1 cellular context compared by ENCODE assay signal in the genomic region with DNA sequence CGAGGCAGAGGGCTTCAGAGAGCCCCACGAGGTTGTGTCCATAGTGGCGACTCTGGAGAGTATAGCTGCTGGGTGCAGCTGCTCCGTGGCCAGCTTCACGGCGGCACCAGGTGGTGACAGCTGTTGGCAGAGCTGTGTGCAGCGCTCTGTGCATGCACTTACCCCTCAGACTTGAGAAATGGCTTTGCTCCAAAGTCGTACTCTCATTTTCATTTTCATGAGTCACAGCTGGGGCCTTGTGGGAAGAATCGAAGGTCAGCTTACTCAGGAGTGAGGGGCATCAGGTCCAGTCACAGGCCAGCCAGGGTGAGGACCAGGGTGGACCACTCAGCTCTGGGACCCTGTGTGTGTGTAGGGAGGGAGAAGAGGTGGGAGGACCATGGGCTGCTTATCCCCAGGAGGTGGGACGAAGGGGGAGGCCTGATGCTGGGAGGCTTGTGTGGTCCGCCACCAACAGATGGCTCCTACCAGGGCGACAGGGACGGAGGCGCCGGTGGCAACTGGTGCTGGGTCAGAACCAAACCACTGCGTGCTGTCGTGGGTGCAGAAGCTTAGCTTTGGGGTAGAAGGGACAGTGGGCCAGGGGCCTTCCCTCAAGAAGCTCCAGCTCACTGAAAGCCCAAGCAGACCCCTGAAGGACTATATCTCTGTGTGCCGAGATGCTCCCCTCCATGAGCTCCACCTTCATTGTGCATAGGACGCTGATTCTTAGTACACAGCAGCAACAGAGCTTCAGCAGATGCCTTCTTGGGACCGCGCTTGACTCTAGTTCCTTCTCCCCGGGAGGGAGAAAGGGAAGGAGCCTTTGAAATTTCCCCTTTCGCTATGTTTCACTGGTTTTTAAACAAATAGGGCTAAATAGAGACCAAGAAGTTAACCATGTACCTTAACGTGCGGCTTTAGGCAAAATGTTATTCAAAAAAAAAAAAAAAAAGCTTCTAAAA.
A peak's percentile ranks its signal among the peaks of the same experiment; 100 is the strongest.
TF ChIP-seq lines count a peak whose summit lies in the region.

No MANE protein-coding gene starts in this region.

TF ChIP-seq in GM12878, 131 proteins besides CTCF, POLR2A, EP300 and RAD21 (continued from another document and continues in another):
- TF ChIP-seq, protein P1, sequence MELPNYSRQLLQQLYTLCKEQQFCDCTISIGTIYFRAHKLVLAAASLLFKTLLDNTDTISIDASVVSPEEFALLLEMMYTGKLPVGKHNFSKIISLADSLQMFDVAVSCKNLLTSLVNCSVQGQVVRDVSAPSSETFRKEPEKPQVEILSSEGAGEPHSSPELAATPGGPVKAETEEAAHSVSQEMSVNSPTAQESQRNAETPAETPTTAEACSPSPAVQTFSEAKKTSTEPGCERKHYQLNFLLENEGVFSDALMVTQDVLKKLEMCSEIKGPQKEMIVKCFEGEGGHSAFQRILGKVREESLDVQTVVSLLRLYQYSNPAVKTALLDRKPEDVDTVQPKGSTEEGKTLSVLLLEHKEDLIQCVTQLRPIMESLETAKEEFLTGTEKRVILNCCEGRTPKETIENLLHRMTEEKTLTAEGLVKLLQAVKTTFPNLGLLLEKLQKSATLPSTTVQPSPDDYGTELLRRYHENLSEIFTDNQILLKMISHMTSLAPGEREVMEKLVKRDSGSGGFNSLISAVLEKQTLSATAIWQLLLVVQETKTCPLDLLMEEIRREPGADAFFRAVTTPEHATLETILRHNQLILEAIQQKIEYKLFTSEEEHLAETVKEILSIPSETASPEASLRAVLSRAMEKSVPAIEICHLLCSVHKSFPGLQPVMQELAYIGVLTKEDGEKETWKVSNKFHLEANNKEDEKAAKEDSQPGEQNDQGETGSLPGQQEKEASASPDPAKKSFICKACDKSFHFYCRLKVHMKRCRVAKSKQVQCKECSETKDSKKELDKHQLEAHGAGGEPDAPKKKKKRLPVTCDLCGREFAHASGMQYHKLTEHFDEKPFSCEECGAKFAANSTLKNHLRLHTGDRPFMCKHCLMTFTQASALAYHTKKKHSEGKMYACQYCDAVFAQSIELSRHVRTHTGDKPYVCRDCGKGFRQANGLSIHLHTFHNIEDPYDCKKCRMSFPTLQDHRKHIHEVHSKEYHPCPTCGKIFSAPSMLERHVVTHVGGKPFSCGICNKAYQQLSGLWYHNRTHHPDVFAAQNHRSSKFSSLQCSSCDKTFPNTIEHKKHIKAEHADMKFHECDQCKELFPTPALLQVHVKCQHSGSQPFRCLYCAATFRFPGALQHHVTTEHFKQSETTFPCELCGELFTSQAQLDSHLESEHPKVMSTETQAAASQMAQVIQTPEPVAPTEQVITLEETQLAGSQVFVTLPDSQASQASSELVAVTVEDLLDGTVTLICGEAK (IDR thresholded peaks at IDR 0.05; ENCODE audit: borderline replicate concordance): no peak
- TF ChIP-seq GATAD2B (conservative IDR thresholded peaks at IDR 0.05; ENCODE audit: low read depth): peak; percentile 79; the same call in 1 of the 2 replicates
- no peak for TF ChIP-seq RAD51 (IDR thresholded peaks at IDR 0.05)
- TF ChIP-seq, protein P2, sequence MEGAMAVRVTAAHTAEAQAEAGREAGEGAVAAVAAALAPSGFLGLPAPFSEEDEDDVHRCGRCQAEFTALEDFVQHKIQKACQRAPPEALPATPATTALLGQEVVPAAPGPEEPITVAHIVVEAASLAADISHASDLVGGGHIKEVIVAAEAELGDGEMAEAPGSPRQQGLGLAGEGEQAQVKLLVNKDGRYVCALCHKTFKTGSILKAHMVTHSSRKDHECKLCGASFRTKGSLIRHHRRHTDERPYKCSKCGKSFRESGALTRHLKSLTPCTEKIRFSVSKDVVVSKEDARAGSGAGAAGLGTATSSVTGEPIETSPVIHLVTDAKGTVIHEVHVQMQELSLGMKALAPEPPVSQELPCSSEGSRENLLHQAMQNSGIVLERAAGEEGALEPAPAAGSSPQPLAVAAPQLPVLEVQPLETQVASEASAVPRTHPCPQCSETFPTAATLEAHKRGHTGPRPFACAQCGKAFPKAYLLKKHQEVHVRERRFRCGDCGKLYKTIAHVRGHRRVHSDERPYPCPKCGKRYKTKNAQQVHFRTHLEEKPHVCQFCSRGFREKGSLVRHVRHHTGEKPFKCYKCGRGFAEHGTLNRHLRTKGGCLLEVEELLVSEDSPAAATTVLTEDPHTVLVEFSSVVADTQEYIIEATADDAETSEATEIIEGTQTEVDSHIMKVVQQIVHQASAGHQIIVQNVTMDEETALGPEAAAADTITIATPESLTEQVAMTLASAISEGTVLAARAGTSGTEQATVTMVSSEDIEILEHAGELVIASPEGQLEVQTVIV (IDR thresholded peaks at IDR 0.05; ENCODE audit: borderline replicate concordance, partially characterized antibody): no peak
- 0 out of 2 replicates have a peak, but pooled peaks have one; percentile 26 for TF ChIP-seq STAT1 (conservative IDR thresholded peaks at IDR 0.05)
- TF ChIP-seq CHD2 (IDR thresholded peaks at IDR 0.05; ENCODE audit: borderline replicate concordance, low read depth, low read length): peak; percentile 60; the same call in 1 of the 2 replicates
- TF ChIP-seq LARP7 (IDR thresholded peaks at IDR 0.05): peak; percentile 38; the same call in 1 of the 2 replicates
- TF ChIP-seq SUPT20H (IDR thresholded peaks at IDR 0.05; ENCODE audit: borderline replicate concordance, control insufficient read depth, low read depth, low read length): no peak
- TF ChIP-seq TARDBP (IDR thresholded peaks at IDR 0.05; ENCODE audit: borderline replicate concordance): no peak
- no peak for TF ChIP-seq RBBP5 (conservative IDR thresholded peaks at IDR 0.05)
- no peak for TF ChIP-seq SREBF2 (IDR thresholded peaks at IDR 0.05; ENCODE audit: low read length)
- TF ChIP-seq MXI1 (IDR thresholded peaks at IDR 0.05; ENCODE audit: low read depth, low read length): peak; percentile 87
- TF ChIP-seq, protein P3, sequence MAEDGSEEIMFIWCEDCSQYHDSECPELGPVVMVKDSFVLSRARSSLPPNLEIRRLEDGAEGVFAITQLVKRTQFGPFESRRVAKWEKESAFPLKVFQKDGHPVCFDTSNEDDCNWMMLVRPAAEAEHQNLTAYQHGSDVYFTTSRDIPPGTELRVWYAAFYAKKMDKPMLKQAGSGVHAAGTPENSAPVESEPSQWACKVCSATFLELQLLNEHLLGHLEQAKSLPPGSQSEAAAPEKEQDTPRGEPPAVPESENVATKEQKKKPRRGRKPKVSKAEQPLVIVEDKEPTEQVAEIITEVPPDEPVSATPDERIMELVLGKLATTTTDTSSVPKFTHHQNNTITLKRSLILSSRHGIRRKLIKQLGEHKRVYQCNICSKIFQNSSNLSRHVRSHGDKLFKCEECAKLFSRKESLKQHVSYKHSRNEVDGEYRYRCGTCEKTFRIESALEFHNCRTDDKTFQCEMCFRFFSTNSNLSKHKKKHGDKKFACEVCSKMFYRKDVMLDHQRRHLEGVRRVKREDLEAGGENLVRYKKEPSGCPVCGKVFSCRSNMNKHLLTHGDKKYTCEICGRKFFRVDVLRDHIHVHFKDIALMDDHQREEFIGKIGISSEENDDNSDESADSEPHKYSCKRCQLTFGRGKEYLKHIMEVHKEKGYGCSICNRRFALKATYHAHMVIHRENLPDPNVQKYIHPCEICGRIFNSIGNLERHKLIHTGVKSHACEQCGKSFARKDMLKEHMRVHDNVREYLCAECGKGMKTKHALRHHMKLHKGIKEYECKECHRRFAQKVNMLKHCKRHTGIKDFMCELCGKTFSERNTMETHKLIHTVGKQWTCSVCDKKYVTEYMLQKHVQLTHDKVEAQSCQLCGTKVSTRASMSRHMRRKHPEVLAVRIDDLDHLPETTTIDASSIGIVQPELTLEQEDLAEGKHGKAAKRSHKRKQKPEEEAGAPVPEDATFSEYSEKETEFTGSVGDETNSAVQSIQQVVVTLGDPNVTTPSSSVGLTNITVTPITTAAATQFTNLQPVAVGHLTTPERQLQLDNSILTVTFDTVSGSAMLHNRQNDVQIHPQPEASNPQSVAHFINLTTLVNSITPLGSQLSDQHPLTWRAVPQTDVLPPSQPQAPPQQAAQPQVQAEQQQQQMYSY (CRISPR knock-in tag; IDR thresholded peaks at IDR 0.05): no peak
- TF ChIP-seq, protein P4, sequence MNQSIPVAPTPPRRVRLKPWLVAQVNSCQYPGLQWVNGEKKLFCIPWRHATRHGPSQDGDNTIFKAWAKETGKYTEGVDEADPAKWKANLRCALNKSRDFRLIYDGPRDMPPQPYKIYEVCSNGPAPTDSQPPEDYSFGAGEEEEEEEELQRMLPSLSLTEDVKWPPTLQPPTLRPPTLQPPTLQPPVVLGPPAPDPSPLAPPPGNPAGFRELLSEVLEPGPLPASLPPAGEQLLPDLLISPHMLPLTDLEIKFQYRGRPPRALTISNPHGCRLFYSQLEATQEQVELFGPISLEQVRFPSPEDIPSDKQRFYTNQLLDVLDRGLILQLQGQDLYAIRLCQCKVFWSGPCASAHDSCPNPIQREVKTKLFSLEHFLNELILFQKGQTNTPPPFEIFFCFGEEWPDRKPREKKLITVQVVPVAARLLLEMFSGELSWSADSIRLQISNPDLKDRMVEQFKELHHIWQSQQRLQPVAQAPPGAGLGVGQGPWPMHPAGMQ (IDR thresholded peaks at IDR 0.05; ENCODE audit: borderline replicate concordance): no peak
- no peak for TF ChIP-seq STAT3 (IDR thresholded peaks at IDR 0.05; ENCODE audit: low read depth, low read length)
- no peak for TF ChIP-seq MYC (IDR thresholded peaks at IDR 0.05; ENCODE audit: insufficient read depth, insufficient read length, insufficient replicate concordance, low read length, severe bottlenecking)
- 0 out of 2 replicates have a peak, but pooled peaks have one; percentile 20 for TF ChIP-seq HDAC2 (IDR thresholded peaks at IDR 0.05)
- peak; percentile 42; the same call in 1 of the 2 replicates for TF ChIP-seq TAF1 (IDR thresholded peaks at IDR 0.05; ENCODE audit: borderline replicate concordance, low read depth, low read length)
- TF ChIP-seq, protein P5, sequence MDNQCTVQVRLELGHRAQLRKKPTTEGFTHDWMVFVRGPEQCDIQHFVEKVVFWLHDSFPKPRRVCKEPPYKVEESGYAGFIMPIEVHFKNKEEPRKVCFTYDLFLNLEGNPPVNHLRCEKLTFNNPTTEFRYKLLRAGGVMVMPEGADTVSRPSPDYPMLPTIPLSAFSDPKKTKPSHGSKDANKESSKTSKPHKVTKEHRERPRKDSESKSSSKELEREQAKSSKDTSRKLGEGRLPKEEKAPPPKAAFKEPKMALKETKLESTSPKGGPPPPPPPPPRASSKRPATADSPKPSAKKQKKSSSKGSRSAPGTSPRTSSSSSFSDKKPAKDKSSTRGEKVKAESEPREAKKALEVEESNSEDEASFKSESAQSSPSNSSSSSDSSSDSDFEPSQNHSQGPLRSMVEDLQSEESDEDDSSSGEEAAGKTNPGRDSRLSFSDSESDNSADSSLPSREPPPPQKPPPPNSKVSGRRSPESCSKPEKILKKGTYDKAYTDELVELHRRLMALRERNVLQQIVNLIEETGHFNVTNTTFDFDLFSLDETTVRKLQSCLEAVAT (IDR thresholded peaks at IDR 0.05): 0 out of 2 replicates have a peak, but pooled peaks have one; percentile 77
- TF ChIP-seq, protein P6, sequence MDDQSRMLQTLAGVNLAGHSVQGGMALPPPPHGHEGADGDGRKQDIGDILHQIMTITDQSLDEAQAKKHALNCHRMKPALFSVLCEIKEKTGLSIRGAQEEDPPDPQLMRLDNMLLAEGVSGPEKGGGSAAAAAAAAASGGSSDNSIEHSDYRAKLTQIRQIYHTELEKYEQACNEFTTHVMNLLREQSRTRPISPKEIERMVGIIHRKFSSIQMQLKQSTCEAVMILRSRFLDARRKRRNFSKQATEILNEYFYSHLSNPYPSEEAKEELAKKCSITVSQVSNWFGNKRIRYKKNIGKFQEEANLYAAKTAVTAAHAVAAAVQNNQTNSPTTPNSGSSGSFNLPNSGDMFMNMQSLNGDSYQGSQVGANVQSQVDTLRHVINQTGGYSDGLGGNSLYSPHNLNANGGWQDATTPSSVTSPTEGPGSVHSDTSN (IDR thresholded peaks at IDR 0.05; ENCODE audit: insufficient replicate concordance, low read depth, low read length): peak; percentile 53
- peak; percentile 97 for TF ChIP-seq HDGF (IDR thresholded peaks at IDR 0.05)
- no peak for TF ChIP-seq SMAD1 (IDR thresholded peaks at IDR 0.05; ENCODE audit: low read depth, partially characterized antibody)
- no peak for TF ChIP-seq SREBF1 (IDR thresholded peaks at IDR 0.05; ENCODE audit: low read length)
- TF ChIP-seq RB1 (IDR thresholded peaks at IDR 0.05; ENCODE audit: borderline replicate concordance): no peak; the same call in 1 of the 2 replicates
- TF ChIP-seq, protein P7, sequence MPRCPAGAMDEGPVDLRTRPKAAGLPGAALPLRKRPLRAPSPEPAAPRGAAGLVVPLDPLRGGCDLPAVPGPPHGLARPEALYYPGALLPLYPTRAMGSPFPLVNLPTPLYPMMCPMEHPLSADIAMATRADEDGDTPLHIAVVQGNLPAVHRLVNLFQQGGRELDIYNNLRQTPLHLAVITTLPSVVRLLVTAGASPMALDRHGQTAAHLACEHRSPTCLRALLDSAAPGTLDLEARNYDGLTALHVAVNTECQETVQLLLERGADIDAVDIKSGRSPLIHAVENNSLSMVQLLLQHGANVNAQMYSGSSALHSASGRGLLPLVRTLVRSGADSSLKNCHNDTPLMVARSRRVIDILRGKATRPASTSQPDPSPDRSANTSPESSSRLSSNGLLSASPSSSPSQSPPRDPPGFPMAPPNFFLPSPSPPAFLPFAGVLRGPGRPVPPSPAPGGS (IDR thresholded peaks at IDR 0.05; ENCODE audit: borderline replicate concordance, insufficient read depth, low read depth, low read length, poor library complexity, severe bottlenecking): peak; percentile 15
- TF ChIP-seq SPI1 (IDR thresholded peaks at IDR 0.05; ENCODE audit: borderline replicate concordance, insufficient read depth, low read depth, low read length): no peak
- peak; percentile 25 for TF ChIP-seq KLF5 (IDR thresholded peaks at IDR 0.05; ENCODE audit: partially characterized antibody)
- 0 out of 4 replicates have a peak, but pooled peaks of 1 of the 2 experiments have one; percentile 6 for TF ChIP-seq CEBPB (IDR thresholded peaks at IDR 0.05; ENCODE audit: borderline replicate concordance in 1 of 2, low read depth in 2 of 2, low read length in 2 of 2)
- TF ChIP-seq NR2C2 (IDR thresholded peaks at IDR 0.05; ENCODE audit: borderline replicate concordance, control insufficient read depth, insufficient read length, low read depth): no peak
- TF ChIP-seq MTA2 (IDR thresholded peaks at IDR 0.05; ENCODE audit: low read depth): peak; percentile 49
- peak; percentile 59; the same call in 1 of the 2 replicates for TF ChIP-seq POLR2AphosphoS2 (IDR thresholded peaks at IDR 0.05; ENCODE audit: low read depth, low read length)
- TF ChIP-seq BCL11A (IDR thresholded peaks at IDR 0.05; ENCODE audit: low read depth, low read length): peak; percentile 46; the same call in 1 of the 2 replicates
- TF ChIP-seq NRF1 (conservative IDR thresholded peaks at IDR 0.05; ENCODE audit: low read depth, low read length): no peak
- no peak for TF ChIP-seq SUZ12 (IDR thresholded peaks at IDR 0.05; ENCODE audit: unreplicated experiment)
- peak; percentile 94 for TF ChIP-seq POLR2AphosphoS5 (IDR thresholded peaks at IDR 0.05; ENCODE audit: low read length)
- TF ChIP-seq SMAD5 (IDR thresholded peaks at IDR 0.05; ENCODE audit: low read depth): no peak
- TF ChIP-seq CREM (IDR thresholded peaks at IDR 0.05; ENCODE audit: low read depth): peak; percentile 34
- no peak for TF ChIP-seq ZNF24 (IDR thresholded peaks at IDR 0.05)
- peak; percentile 71; the same call in 1 of the 2 replicates for TF ChIP-seq NBN (IDR thresholded peaks at IDR 0.05)
- no peak for TF ChIP-seq CHD4 (IDR thresholded peaks at IDR 0.05)
- TF ChIP-seq WRNIP1 (IDR thresholded peaks at IDR 0.05; ENCODE audit: borderline replicate concordance, low read depth, low read length): 0 out of 2 replicates have a peak, but pooled peaks have one; percentile 84
- TF ChIP-seq POU2F2 (IDR thresholded peaks at IDR 0.05; ENCODE audit: borderline replicate concordance, low read depth, low read length): 0 out of 3 replicates have a peak, but pooled peaks have one; percentile 9
- no peak for TF ChIP-seq BMI1 (IDR thresholded peaks at IDR 0.05; ENCODE audit: borderline replicate concordance)
